Comparison of ENCODE assay signal across 27 cellular contexts in the genomic region with DNA sequence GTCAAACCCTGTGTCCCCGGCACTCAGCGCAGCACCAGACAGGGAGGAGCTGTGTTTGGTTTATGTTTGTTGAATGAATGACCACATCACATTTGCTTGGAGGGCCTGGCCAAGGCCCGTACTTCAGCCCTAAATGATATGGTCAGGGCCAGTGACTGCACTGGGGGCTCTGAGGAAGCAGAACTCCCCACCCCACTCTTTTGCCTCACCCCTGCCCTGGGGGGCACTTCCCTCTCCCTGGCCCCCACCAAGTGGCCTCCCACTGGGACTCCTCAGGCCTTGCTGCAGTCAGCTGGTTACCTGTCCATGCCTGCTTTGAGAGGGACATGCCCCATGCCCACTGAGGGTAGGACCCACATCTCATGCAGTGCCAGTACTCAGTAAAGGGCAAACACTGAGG. TPM values are rescaled to one million over a fixed set of nuclear protein-coding genes. Genes with fewer than 3 reads are reported as not detected.
DNase-seq lines count a peak whose midpoint lies in the region; ATAC-seq, FAIRE-seq and TF ChIP-seq lines count a peak whose summit lies in the region.
"Had no signal": no experiment of that assay in that cellular context is flagged by ENCODE, and none has a peak within 500 bp of the region (broad histone marks: within the 10 kb centered on the region; RNA-seq: fewer than 3 reads in every experiment).

No MANE protein-coding gene starts in this region.

- DNase-seq in H7 (peak; percentile 13), HepG2 (ENCODE audit: low spot score) (no peak), gastrocnemius medialis (no peak), foreskin fibroblast (no peak), HPDE6-E6E7 (ENCODE audit: extremely low spot score) (no peak), 8988T (no peak)
- DNase-seq: activated CD4-positive, alpha-beta T cell treated with anti-CD3 and anti-CD28 coated beads for 1 hour; activated CD8-positive, alpha-beta T cell treated with anti-CD3 and anti-CD28 coated beads, Interleukin-2, amount 10 ng/mL, durations not matched to agents 7 days and 5 days; CD8-positive, alpha-beta T cell; EL; GM23248; HFFc6; Kasumi-1; mammary epithelial cell; NCI-H146; OCI-M1; T-helper 2 cell had no signal

- CTCF ChIA-PET in HepG2 (lab: Yijun Ruan, JAX; ENCODE audit: low intra/inter-chr PET ratio, low total read pairs) = no interaction called here

- H4K20me1 ChIP-seq in HepG2 (ENCODE audit: insufficient read depth, low read length) = no peaks in the 10 kb centered on the region

- peak overlapping the region; percentile 30 for H3K27ac ChIP-seq in angular gyrus (ENCODE audit: low read depth, low read length)
- H3K27ac ChIP-seq in HepG2 (ENCODE audit: extremely low read length, insufficient read depth, low read length) = no peak overlapping the region
- H3K27ac ChIP-seq in gastrocnemius medialis = peak overlapping the region in 3 of 4 donors; percentile 35 to 46 (median 44)
- H3K27ac ChIP-seq: GM23248, prostate gland had no signal

- H3K27me3 ChIP-seq in H7 (ENCODE audit: control insufficient read depth, insufficient read depth, low read length) (peaks cover 3% of the 10 kb centered on the region), HepG2 (ENCODE audit: control insufficient read depth in 1 of 2, insufficient read depth in 2 of 2, low read length in 2 of 2) (no peaks in the 10 kb centered on the region), gastrocnemius medialis (no peaks in the 10 kb centered on the region)

- no peak overlapping the region for H3K4me2 ChIP-seq in HepG2 (ENCODE audit: low read depth, low read length)
- H3K4me2 ChIP-seq: smooth muscle cell had no signal

- 92% methylated on average over 3 of the region's 3 CpGs for WGBS in HepG2 (ENCODE audit: low lambda C conversion rate)

- H3K4me3 ChIP-seq in H7 (ENCODE audit: insufficient read depth, low read depth, low read length) (no peak overlapping the region), HepG2 (replicated peaks in 1 of 3; ENCODE audit: insufficient read depth in 1 of 3, low read depth in 2 of 3, low read length in 3 of 3) (no peak overlapping the region), gastrocnemius medialis (no peak overlapping the region), foreskin fibroblast (ENCODE audit: low read depth in 1 of 2, low read length in 2 of 2) (no peak overlapping the region)
- H3K4me3 ChIP-seq: GM12878, GM23248, prostate gland, smooth muscle cell had no signal

- no TSS peak for BruUV-seq in HepG2 (replicated peaks; lab: Mats Ljungman, UMichigan)

- H3K4me1 ChIP-seq in HepG2 (ENCODE audit: insufficient read depth, low read length) = peaks cover 55% of the 10 kb centered on the region
- H3K4me1 ChIP-seq in gastrocnemius medialis = peaks cover 12 to 23% of the 10 kb centered on the region in 2 donors
- H3K4me1 ChIP-seq: prostate gland had no signal

- ATAC-seq in HepG2 (no peak), gastrocnemius medialis (no peak), GM18868 (IDR thresholded peaks at IDR 0.05; ENCODE audit: unreplicated experiment) (no peak)
- ATAC-seq: activated CD8-positive, alpha-beta T cell treated with anti-CD3 and anti-CD28 coated beads, Interleukin-2, amount 10 ng/mL, durations not matched to agents 7 days and 5 days; activated naive CD4-positive, alpha-beta T cell treated with anti-CD3 and anti-CD28 coated beads, Interleukin-2, amount 50 U/mL, for 72 hours; CD8-positive, alpha-beta T cell; GM12878 had no signal

- intact Hi-C loops in HepG2 (cut with micrococcal nuclease; ENCODE audit: unreplicated experiment) = no loop called here
- intact Hi-C loops in gastrocnemius medialis (cut with DNase I; ENCODE audit: low total_unique reads) = loop anchor here (5.0 to 10.0 kb wide), 2 partner anchors 87 to 360 kb away; a partner anchor contains a TSS

- TF ChIP-seq POLR2A in HepG2 (IDR thresholded peaks at IDR 0.05; ENCODE audit: insufficient read depth in 1 of 2, low read depth in 2 of 2, low read length in 2 of 2) = no peak
- no peak for TF ChIP-seq POLR2A in gastrocnemius medialis (IDR thresholded peaks at IDR 0.05)

- TF ChIP-seq RAD21 in HepG2 (CRISPR knock-in tag; IDR thresholded peaks at IDR 0.05) = no peak

- H3K9me3 ChIP-seq in HepG2 (ENCODE audit: low read length) = no peaks in the 10 kb centered on the region
- H3K9me3 ChIP-seq in gastrocnemius medialis = no peaks in the 10 kb centered on the region
- H3K9me3 ChIP-seq: prostate gland had no signal

- H3K36me3 ChIP-seq in H7 (replicated peaks; ENCODE audit: control insufficient read depth, insufficient read depth, low read length) = peaks cover 1% of the 10 kb centered on the region
- peaks cover 7 to 9% of the 10 kb centered on the region in 2 experiments; a peak in 3 of 5 replicates for H3K36me3 ChIP-seq in HepG2 (replicated peaks in 1 of 2; ENCODE audit: control insufficient read depth in 1 of 2, insufficient read depth in 2 of 2, low read length in 2 of 2)
- no peaks in the 10 kb centered on the region for H3K36me3 ChIP-seq in gastrocnemius medialis
- H3K36me3 ChIP-seq: prostate gland had no signal

- TF ChIP-seq CTCF in HepG2 (CRISPR knock-in tag; IDR thresholded peaks at IDR 0.05) = no peak
- TF ChIP-seq CTCF in gastrocnemius medialis (IDR thresholded peaks at IDR 0.05 in 4 of 5, conservative IDR thresholded peaks at IDR 0.05 in 1 of 5) = no peak
- no peak for TF ChIP-seq CTCF in foreskin fibroblast (IDR thresholded peaks at IDR 0.05; ENCODE audit: low read depth, low read length)

- POLR2A ChIA-PET in HepG2 (lab: Yijun Ruan, JAX) = interaction anchor here (1.3 kb wide), 1 partner anchor 17 kb away, joined by 3 read pairs; a partner anchor contains a TSS

- in situ Hi-C loops in HepG2 (cut with HindIII; ENCODE audit: extremely low pct_ligation_motif_present, low pct_unique_long_range_greater_than_20kb) = no loop called here
- in situ Hi-C loops in gastrocnemius medialis (cut with MboI; ENCODE audit: low sequenced_read_pairs in 4 of 4) = loop anchor here in 1 of 4 donors (25.0 kb wide), 1 partner anchor 323 kb away; no protein-coding TSS in a partner anchor

- FAIRE-seq in HepG2 (lab: Jason Lieb, UNC) = no peak
- FAIRE-seq: GM12878 had no signal

- TF ChIP-seq EP300 in HepG2 (IDR thresholded peaks at IDR 0.05; ENCODE audit: low read depth in 2 of 2, low read length in 2 of 2) = no peak
- TF ChIP-seq EP300 in HepG2 (CRISPR knock-in tag; IDR thresholded peaks at IDR 0.05; ENCODE audit: borderline replicate concordance) = no peak

- H2AFZ ChIP-seq in HepG2 (ENCODE audit: low read length) = no peak overlapping the region
- H2AFZ ChIP-seq: GM23248 had no signal

- H3K79me2 ChIP-seq in HepG2 (ENCODE audit: insufficient read depth, low read length) = peaks cover 22% of the 10 kb centered on the region

- H3K9ac ChIP-seq in HepG2 (ENCODE audit: insufficient read depth, low read depth, low read length) = no peak overlapping the region; the same call in 1 of the 2 replicates
- H3K9ac ChIP-seq: GM23248 had no signal

RNA-seq across cellular contexts. Expression of a gene that starts 2.9 kb away (rescaled TPM):
- total RNA-seq in H7 (2014; rRNA removed; shearing (Covaris generic)) = 90.8 and 107 TPM in 2 replicates
- total RNA-seq in HepG2 (2016; rRNA removed; fragmentation: Illumina TruSeq; extraction: Trizol) (70.0 and 90.6 TPM in 2 replicates), gastrocnemius medialis (10 to 100 TPM in 2 of 4 donors, 1 to 10 TPM in 2; 5.9 to 16.4 (median 9.6) TPM)
- total RNA-seq in HepG2 (2016; cell fraction: cytosol; rRNA removed; fragmentation: Illumina TruSeq; extraction: Trizol; ENCODE audit: low read depth) = 120 and 149 TPM in 2 replicates
- 67.4 and 89.2 TPM in 2 replicates for total RNA-seq in HepG2 (2016; cell fraction: insoluble cytoplasmic fraction; rRNA removed; fragmentation: Illumina TruSeq; extraction: Trizol)
- 165 and 207 TPM in 2 replicates for total RNA-seq in HepG2 (2016; cell fraction: membrane; rRNA removed; fragmentation: Illumina TruSeq; extraction: Trizol)
- 43.5 and 46.5 TPM in 2 replicates for total RNA-seq in HepG2 (2016; cell fraction: nucleus; rRNA removed; fragmentation: Illumina TruSeq; extraction: Trizol)
- polyA plus RNA-seq in HepG2 (2011; rRNA removed) = 38.3 and 51.7 TPM in 2 replicates
- polyA plus RNA-seq in HepG2 (2011; cell fraction: cytosol; rRNA removed) = 41.7 and 67.3 TPM in 2 replicates
- polyA plus RNA-seq in HepG2 (2011; cell fraction: nucleus; rRNA removed) = 36.2 and 38.2 TPM in 2 replicates
- polyA plus RNA-seq in HepG2 (2012) = 37.4 and 38.4 TPM in 2 replicates
- polyA plus RNA-seq in HepG2 (2016; cell fraction: cytosol; fragmentation: Illumina TruSeq; extraction: Trizol; ENCODE audit: low read depth) = 210 and 248 TPM in 2 replicates
- polyA plus RNA-seq in HepG2 (2016; cell fraction: insoluble cytoplasmic fraction; fragmentation: Illumina TruSeq; extraction: Trizol; ENCODE audit: low read depth) = 96.6 and 129 TPM in 2 replicates
- polyA plus RNA-seq in HepG2 (2016; cell fraction: membrane; fragmentation: Illumina TruSeq; extraction: Trizol; ENCODE audit: low read depth) = 249 and 277 TPM in 2 replicates
- polyA plus RNA-seq in HepG2 (2016; cell fraction: nucleus; fragmentation: Illumina TruSeq; extraction: Trizol; ENCODE audit: insufficient read depth, low read depth) = 90.0 and 101 TPM in 2 replicates
- 32.0 and 63.5 TPM in 2 replicates for polyA minus RNA-seq in HepG2 (2011; rRNA and poly(A)+ RNA removed; ENCODE audit: low replicate concordance)
- polyA minus RNA-seq in HepG2 (2011; cell fraction: cytosol; rRNA and poly(A)+ RNA removed) = 30.2 and 38.4 TPM in 2 replicates
- polyA minus RNA-seq in HepG2 (2011; cell fraction: nucleus; rRNA and poly(A)+ RNA removed) = 15.2 and 15.3 TPM in 2 replicates

RNA-seq across cellular contexts. Expression of a gene that starts 16.6 kb away (rescaled TPM):
- total RNA-seq in H7 (2014; rRNA removed; shearing (Covaris generic)) = 0.11 and 0.94 TPM in 2 replicates
- 0.27 and 0.32 TPM in 2 replicates for total RNA-seq in HepG2 (2016; rRNA removed; fragmentation: Illumina TruSeq; extraction: Trizol)
- not detected in 2 replicates for total RNA-seq in HepG2 (2016; cell fraction: cytosol; rRNA removed; fragmentation: Illumina TruSeq; extraction: Trizol; ENCODE audit: low read depth)
- total RNA-seq in HepG2 (2016; cell fraction: insoluble cytoplasmic fraction; rRNA removed; fragmentation: Illumina TruSeq; extraction: Trizol) = 0.15 and 0.22 TPM in 2 replicates
- 0.17 and 0.22 TPM in 2 replicates for total RNA-seq in HepG2 (2016; cell fraction: membrane; rRNA removed; fragmentation: Illumina TruSeq; extraction: Trizol)
- 0.40 TPM in 1 of 2 replicates, not detected in the other for total RNA-seq in HepG2 (2016; cell fraction: nucleus; rRNA removed; fragmentation: Illumina TruSeq; extraction: Trizol)
- polyA plus RNA-seq in HepG2 (2011; rRNA removed) = 0.05 and 0.11 TPM in 2 replicates
- polyA plus RNA-seq in HepG2 (2011; cell fraction: cytosol; rRNA removed) = 0.08 TPM in 1 of 2 replicates, not detected in the other
- polyA plus RNA-seq in HepG2 (2011; cell fraction: nucleus; rRNA removed) = 0.45 and 0.84 TPM in 2 replicates
- polyA plus RNA-seq in HepG2 (2012) = 0.11 TPM in 1 of 2 replicates, not detected in the other
- 0.17 and 0.22 TPM in 2 replicates for polyA plus RNA-seq in HepG2 (2016; cell fraction: cytosol; fragmentation: Illumina TruSeq; extraction: Trizol; ENCODE audit: low read depth)
- 0.24 and 0.25 TPM in 2 replicates for polyA plus RNA-seq in HepG2 (2016; cell fraction: insoluble cytoplasmic fraction; fragmentation: Illumina TruSeq; extraction: Trizol; ENCODE audit: low read depth)
- 0.20 and 0.42 TPM in 2 replicates for polyA plus RNA-seq in HepG2 (2016; cell fraction: membrane; fragmentation: Illumina TruSeq; extraction: Trizol; ENCODE audit: low read depth)
- polyA plus RNA-seq in HepG2 (2016; cell fraction: nucleus; fragmentation: Illumina TruSeq; extraction: Trizol; ENCODE audit: insufficient read depth, low read depth) = 0.29 TPM in 1 of 2 replicates, not detected in the other
- 0.08 and 0.14 TPM in 2 replicates for polyA minus RNA-seq in HepG2 (2011; rRNA and poly(A)+ RNA removed; ENCODE audit: low replicate concordance)
- not detected in 2 replicates for polyA minus RNA-seq in HepG2 (2011; cell fraction: cytosol; rRNA and poly(A)+ RNA removed)
- 0.64 TPM in 1 of 2 replicates, not detected in the other for polyA minus RNA-seq in HepG2 (2011; cell fraction: nucleus; rRNA and poly(A)+ RNA removed)
- total RNA-seq in gastrocnemius medialis = not detected
- total RNA-seq: activated T-helper 2 cell treated with anti-CD3 and anti-CD28 coated beads, Interferon-gamma antibody, Interleukin-2, Interleukin-4, amounts not matched to agents 10 μg/mL and 5 μg/mL and 100 μg/mL, durations not matched to agents 14 hours and 24 hours and 36 hours; GM12878; GM23248; kidney epithelial cell; urinary bladder had no signal

RNA-seq across cellular contexts. Expression of a gene that starts 21.9 kb away (rescaled TPM):
- 57.7 and 74.5 TPM in 2 replicates for total RNA-seq in H7 (2014; rRNA removed; shearing (Covaris generic))
- total RNA-seq in HepG2 (2016; rRNA removed; fragmentation: Illumina TruSeq; extraction: Trizol) (42.9 and 54.5 TPM in 2 replicates), gastrocnemius medialis (100 to 1,000 TPM in 3 of 4 donors, 10 to 100 TPM in 1; 67.5 to 186 (median 143) TPM)
- 12.7 and 12.9 TPM in 2 replicates for total RNA-seq in HepG2 (2016; cell fraction: cytosol; rRNA removed; fragmentation: Illumina TruSeq; extraction: Trizol; ENCODE audit: low read depth)
- 42.6 and 53.4 TPM in 2 replicates for total RNA-seq in HepG2 (2016; cell fraction: insoluble cytoplasmic fraction; rRNA removed; fragmentation: Illumina TruSeq; extraction: Trizol)
- 44.1 and 47.1 TPM in 2 replicates for total RNA-seq in HepG2 (2016; cell fraction: membrane; rRNA removed; fragmentation: Illumina TruSeq; extraction: Trizol)
- 22.9 and 28.9 TPM in 2 replicates for total RNA-seq in HepG2 (2016; cell fraction: nucleus; rRNA removed; fragmentation: Illumina TruSeq; extraction: Trizol)
- polyA plus RNA-seq in HepG2 (2011; rRNA removed) = 10.4 and 15.6 TPM in 2 replicates
- 13.3 and 14.8 TPM in 2 replicates for polyA plus RNA-seq in HepG2 (2011; cell fraction: cytosol; rRNA removed)
- 19.0 and 20.4 TPM in 2 replicates for polyA plus RNA-seq in HepG2 (2011; cell fraction: nucleus; rRNA removed)
- 20.0 and 24.1 TPM in 2 replicates for polyA plus RNA-seq in HepG2 (2012)
- 11.2 and 11.4 TPM in 2 replicates for polyA plus RNA-seq in HepG2 (2016; cell fraction: cytosol; fragmentation: Illumina TruSeq; extraction: Trizol; ENCODE audit: low read depth)
- 37.8 and 42.0 TPM in 2 replicates for polyA plus RNA-seq in HepG2 (2016; cell fraction: insoluble cytoplasmic fraction; fragmentation: Illumina TruSeq; extraction: Trizol; ENCODE audit: low read depth)
- polyA plus RNA-seq in HepG2 (2016; cell fraction: membrane; fragmentation: Illumina TruSeq; extraction: Trizol; ENCODE audit: low read depth) = 28.4 and 33.6 TPM in 2 replicates
- polyA plus RNA-seq in HepG2 (2016; cell fraction: nucleus; fragmentation: Illumina TruSeq; extraction: Trizol; ENCODE audit: insufficient read depth, low read depth) = 36.6 and 38.3 TPM in 2 replicates
- 40.5 and 51.2 TPM in 2 replicates for polyA minus RNA-seq in HepG2 (2011; rRNA and poly(A)+ RNA removed; ENCODE audit: low replicate concordance)
- polyA minus RNA-seq in HepG2 (2011; cell fraction: cytosol; rRNA and poly(A)+ RNA removed) = 17.9 and 18.5 TPM in 2 replicates
- 16.0 and 16.7 TPM in 2 replicates for polyA minus RNA-seq in HepG2 (2011; cell fraction: nucleus; rRNA and poly(A)+ RNA removed)

RNA-seq across cellular contexts. Expression of a gene that starts 31.5 kb away (rescaled TPM):
- 30.7 and 32.6 TPM in 2 replicates for total RNA-seq in H7 (2014; rRNA removed; shearing (Covaris generic))
- total RNA-seq in HepG2 (2016; rRNA removed; fragmentation: Illumina TruSeq; extraction: Trizol) (14.5 and 19.3 TPM in 2 replicates), gastrocnemius medialis (10 to 100 TPM in 2 of 4 donors, 1 to 10 TPM in 2; 2.3 to 17.3 (median 10.1) TPM)
- total RNA-seq in HepG2 (2016; cell fraction: cytosol; rRNA removed; fragmentation: Illumina TruSeq; extraction: Trizol; ENCODE audit: low read depth) = 5.8 and 5.9 TPM in 2 replicates
- 15.3 and 18.9 TPM in 2 replicates for total RNA-seq in HepG2 (2016; cell fraction: insoluble cytoplasmic fraction; rRNA removed; fragmentation: Illumina TruSeq; extraction: Trizol)
- total RNA-seq in HepG2 (2016; cell fraction: membrane; rRNA removed; fragmentation: Illumina TruSeq; extraction: Trizol) = 18.7 and 19.9 TPM in 2 replicates
- total RNA-seq in HepG2 (2016; cell fraction: nucleus; rRNA removed; fragmentation: Illumina TruSeq; extraction: Trizol) = 13.9 and 16.9 TPM in 2 replicates
- 14.3 and 19.4 TPM in 2 replicates for polyA plus RNA-seq in HepG2 (2011; rRNA removed)
- 11.6 and 15.6 TPM in 2 replicates for polyA plus RNA-seq in HepG2 (2011; cell fraction: cytosol; rRNA removed)
- polyA plus RNA-seq in HepG2 (2011; cell fraction: nucleus; rRNA removed) = 49.0 and 73.9 TPM in 2 replicates
- polyA plus RNA-seq in HepG2 (2012) = 26.0 and 33.6 TPM in 2 replicates
- 10.4 and 11.1 TPM in 2 replicates for polyA plus RNA-seq in HepG2 (2016; cell fraction: cytosol; fragmentation: Illumina TruSeq; extraction: Trizol; ENCODE audit: low read depth)
- polyA plus RNA-seq in HepG2 (2016; cell fraction: insoluble cytoplasmic fraction; fragmentation: Illumina TruSeq; extraction: Trizol; ENCODE audit: low read depth) = 30.9 and 41.0 TPM in 2 replicates
- 21.7 and 25.1 TPM in 2 replicates for polyA plus RNA-seq in HepG2 (2016; cell fraction: membrane; fragmentation: Illumina TruSeq; extraction: Trizol; ENCODE audit: low read depth)
- 40.4 and 46.6 TPM in 2 replicates for polyA plus RNA-seq in HepG2 (2016; cell fraction: nucleus; fragmentation: Illumina TruSeq; extraction: Trizol; ENCODE audit: insufficient read depth, low read depth)
- 22.5 and 47.0 TPM in 2 replicates for polyA minus RNA-seq in HepG2 (2011; rRNA and poly(A)+ RNA removed; ENCODE audit: low replicate concordance)
- 15.7 and 18.9 TPM in 2 replicates for polyA minus RNA-seq in HepG2 (2011; cell fraction: cytosol; rRNA and poly(A)+ RNA removed)
- polyA minus RNA-seq in HepG2 (2011; cell fraction: nucleus; rRNA and poly(A)+ RNA removed) = 11.1 and 13.0 TPM in 2 replicates

RNA-seq across cellular contexts. Expression of a gene that starts 32.2 kb away (rescaled TPM):
- total RNA-seq in H7 (2014; rRNA removed; shearing (Covaris generic)) = 0.97 and 2.4 TPM in 2 replicates
- total RNA-seq in HepG2 (2016; rRNA removed; fragmentation: Illumina TruSeq; extraction: Trizol) (not detected in 2 replicates), gastrocnemius medialis (1 to 10 TPM; 3.7 to 8.5 (median 5.8) TPM)
- total RNA-seq in HepG2 (2016; cell fraction: cytosol; rRNA removed; fragmentation: Illumina TruSeq; extraction: Trizol; ENCODE audit: low read depth) = not detected in 2 replicates
- total RNA-seq in HepG2 (2016; cell fraction: insoluble cytoplasmic fraction; rRNA removed; fragmentation: Illumina TruSeq; extraction: Trizol) = not detected in 2 replicates
- not detected in 2 replicates for total RNA-seq in HepG2 (2016; cell fraction: membrane; rRNA removed; fragmentation: Illumina TruSeq; extraction: Trizol)
- total RNA-seq in HepG2 (2016; cell fraction: nucleus; rRNA removed; fragmentation: Illumina TruSeq; extraction: Trizol) = not detected in 2 replicates
- 0.01 TPM in 2 replicates for polyA plus RNA-seq in HepG2 (2011; rRNA removed)
- polyA plus RNA-seq in HepG2 (2011; cell fraction: cytosol; rRNA removed) = 0.03 and 0.04 TPM in 2 replicates
- polyA plus RNA-seq in HepG2 (2011; cell fraction: nucleus; rRNA removed) = 0.14 and 0.17 TPM in 2 replicates
- polyA plus RNA-seq in HepG2 (2012) = 0.90 and 1.9 TPM in 2 replicates
- not detected in 2 replicates for polyA plus RNA-seq in HepG2 (2016; cell fraction: cytosol; fragmentation: Illumina TruSeq; extraction: Trizol; ENCODE audit: low read depth)
- not detected in 2 replicates for polyA plus RNA-seq in HepG2 (2016; cell fraction: insoluble cytoplasmic fraction; fragmentation: Illumina TruSeq; extraction: Trizol; ENCODE audit: low read depth)
- not detected in 2 replicates for polyA plus RNA-seq in HepG2 (2016; cell fraction: membrane; fragmentation: Illumina TruSeq; extraction: Trizol; ENCODE audit: low read depth)
- polyA plus RNA-seq in HepG2 (2016; cell fraction: nucleus; fragmentation: Illumina TruSeq; extraction: Trizol; ENCODE audit: insufficient read depth, low read depth) = not detected in 2 replicates
- 0.10 TPM in 1 of 2 replicates, not detected in the other for polyA minus RNA-seq in HepG2 (2011; rRNA and poly(A)+ RNA removed; ENCODE audit: low replicate concordance)
- polyA minus RNA-seq in HepG2 (2011; cell fraction: cytosol; rRNA and poly(A)+ RNA removed) = not detected in 2 replicates
- polyA minus RNA-seq in HepG2 (2011; cell fraction: nucleus; rRNA and poly(A)+ RNA removed) = 0.13 TPM in 1 of 2 replicates, not detected in the other
- total RNA-seq: activated CD8-positive, alpha-beta T cell treated with anti-CD3 and anti-CD28 coated beads, Interleukin-2, amount 10 ng/mL, durations not matched to agents 7 days and 5 days; activated naive CD4-positive, alpha-beta T cell treated with anti-CD3 and anti-CD28 coated beads, Interleukin-2, amount 50 U/mL, for 72 hours; CD8-positive, alpha-beta T cell; GM12878; GM23248; HFFc6; mammary epithelial cell; NCI-H460 had no signal
- polyA plus RNA-seq: mammary epithelial cell had no signal
